ENCODE assay signal across 15 cellular contexts in genomic region chr14:77488558-77488957, GRCh38.
"Had no signal": no experiment of that assay in that cellular context is flagged by ENCODE, and none has a peak within 500 bp of the region (broad histone marks: within the 10 kb centered on the region; RNA-seq: fewer than 3 reads in every experiment).

No MANE protein-coding gene starts in this region.

- H3K36me3 Mint-ChIP-seq: naive thymus-derived CD4-positive, alpha-beta T cell; stimulated activated naive B cell treated with anti-CD40 and anti-IgM and Interleukin-4, amounts not matched to agents 10 μg/mL and 1 μg/mL and 100 μg/mL, for 72 hours had no signal

- H3K4me1 Mint-ChIP-seq: naive thymus-derived CD4-positive, alpha-beta T cell; stimulated activated naive B cell treated with anti-CD40 and anti-IgM and Interleukin-4, amounts not matched to agents 10 μg/mL and 1 μg/mL and 100 μg/mL, for 72 hours; stimulated activated naive CD8-positive, alpha-beta T cell treated with anti-CD3 and anti-CD28 coated beads, Interleukin-15, amount 100 ng/mL, for 72 hours had no signal

- DNase-seq: effector memory CD8-positive, alpha-beta T cell; gastrocnemius medialis; heart right ventricle; hypothalamus; kidney glomerular epithelial cell; mesendoderm; naive thymus-derived CD4-positive, alpha-beta T cell; stimulated activated CD4-positive, alpha-beta T cell treated with anti-CD3 and anti-CD28 coated beads, Interleukin-2, amount 100 ng/mL, for 24 hours; stimulated activated CD4-positive, alpha-beta T cell treated with anti-CD3 and anti-CD28 coated beads, Interleukin-4, amount 100 ng/mL, for 4 hours; stimulated activated naive B cell treated with anti-CD40 and anti-IgM and Interleukin-4, amounts not matched to agents 10 μg/mL and 1 μg/mL and 100 μg/mL, for 72 hours; stimulated activated naive CD8-positive, alpha-beta T cell treated with anti-CD3 and anti-CD28 coated beads, Interleukin-15, amount 100 ng/mL, for 72 hours; testis; transverse colon had no signal

- H3K27ac Mint-ChIP-seq: dendritic cell treated with granulocyte-macrophage colony-stimulating factor and Interleukin-4, amounts not matched to agents 40 ng/mL and 50 ng/mL, for 4 days; stimulated activated naive B cell treated with anti-CD40 and anti-IgM and Interleukin-4, amounts not matched to agents 10 μg/mL and 1 μg/mL and 100 μg/mL, for 72 hours had no signal

- H3K4me3 Mint-ChIP-seq: dendritic cell treated with granulocyte-macrophage colony-stimulating factor and Interleukin-4, amounts not matched to agents 40 ng/mL and 50 ng/mL, for 4 days; effector memory CD8-positive, alpha-beta T cell; naive thymus-derived CD4-positive, alpha-beta T cell; stimulated activated naive B cell treated with anti-CD40 and anti-IgM and Interleukin-4, amounts not matched to agents 10 μg/mL and 1 μg/mL and 100 μg/mL, for 72 hours; stimulated activated naive CD8-positive, alpha-beta T cell treated with anti-CD3 and anti-CD28 coated beads, Interleukin-15, amount 100 ng/mL, for 72 hours had no signal

- H3K27me3 Mint-ChIP-seq: dendritic cell treated with granulocyte-macrophage colony-stimulating factor and Interleukin-4, amounts not matched to agents 40 ng/mL and 50 ng/mL, for 4 days; effector memory CD8-positive, alpha-beta T cell; naive thymus-derived CD4-positive, alpha-beta T cell; stimulated activated naive B cell treated with anti-CD40 and anti-IgM and Interleukin-4, amounts not matched to agents 10 μg/mL and 1 μg/mL and 100 μg/mL, for 72 hours; stimulated activated naive CD8-positive, alpha-beta T cell treated with anti-CD3 and anti-CD28 coated beads, Interleukin-15, amount 100 ng/mL, for 72 hours had no signal

- FAIRE-seq: islet of Langerhans had no signal

- H3K9me3 Mint-ChIP-seq: dendritic cell treated with granulocyte-macrophage colony-stimulating factor and Interleukin-4, amounts not matched to agents 40 ng/mL and 50 ng/mL, for 4 days; effector memory CD8-positive, alpha-beta T cell; stimulated activated naive B cell treated with anti-CD40 and anti-IgM and Interleukin-4, amounts not matched to agents 10 μg/mL and 1 μg/mL and 100 μg/mL, for 72 hours; stimulated activated naive CD8-positive, alpha-beta T cell treated with anti-CD3 and anti-CD28 coated beads, Interleukin-15, amount 100 ng/mL, for 72 hours had no signal
